Comparison of ENCODE assay signal across 8 cellular contexts in genomic region chr4:75630174-75630931, GRCh38. TPM values are rescaled to one million over a fixed set of nuclear protein-coding genes. Genes with fewer than 3 reads are reported as not detected.
DNase-seq lines count a peak whose midpoint lies in the region; ATAC-seq, FAIRE-seq and TF ChIP-seq lines count a peak whose summit lies in the region.

TSS of gene CDKL2 (minus strand) at chr4:75630528. CDS start at chr4:75625988, 4,540 bp downstream.

- no peak within 1 kb of the TSS for H3K23ac ChIP-seq in H1 (ENCODE audit: insufficient read length)
- peak within 1 kb of the TSS in 1 of 2 experiments; percentile 47 for H3K23ac ChIP-seq in mesenchymal stem cell (ENCODE audit: low read length in 2 of 2)

- no peak for TF ChIP-seq EP300 in H1 (IDR thresholded peaks at IDR 0.05; ENCODE audit: borderline replicate concordance in 1 of 2, low read depth in 2 of 2, low read length in 2 of 2)

- no peaks in the 10 kb centered on the region for H3K27me3 ChIP-seq in H1 (replicated peaks in 1 of 4; ENCODE audit: control insufficient read depth in 3 of 4, extremely low read depth in 1 of 4, insufficient read depth in 3 of 4, low read length in 3 of 4)
- no peaks in the 10 kb centered on the region for H3K27me3 ChIP-seq in mesenchymal stem cell (ENCODE audit: control insufficient read depth in 1 of 2, insufficient read depth in 1 of 2, low read length in 2 of 2)

- POLR2A ChIA-PET in H1 (lab: Charles Lee; ENCODE audit: partially characterized antibody) = interaction anchor here (1.2 to 1.8 kb wide), 2 partner anchors 11 to 94 kb away, joined by 3 to 6 read pairs; partner anchors contain the start of gene USO1

- H3K27ac ChIP-seq in H1 (ENCODE audit: low read depth, low read length) = no peak within 1 kb of the TSS
- no peak within 1 kb of the TSS for H3K27ac ChIP-seq in mesenchymal stem cell (ENCODE audit: low read length, poor library complexity, severe bottlenecking)

- H3K4me1 ChIP-seq in H1 (replicated peaks in 1 of 4; ENCODE audit: control insufficient read depth in 3 of 4, insufficient read depth in 4 of 4, low read length in 3 of 4) (peaks cover 0 to 6% (median 2%) of the 10 kb centered on the region in 4 experiments; a peak in 4 of 7 replicates), mesenchymal stem cell (ENCODE audit: control insufficient read depth, insufficient read depth, low read depth, low read length) (peaks cover 10% of the 10 kb centered on the region)

- peak within 1 kb of the TSS; percentile 78 to 84 (median 84) for H3K4me3 ChIP-seq in H1 (ENCODE audit: extremely low read depth in 1 of 4, insufficient read depth in 2 of 4, low read depth in 3 of 4, low read length in 4 of 4)
- H3K4me3 ChIP-seq in mesenchymal stem cell (ENCODE audit: insufficient read depth in 1 of 2, low read depth in 1 of 2, low read length in 2 of 2) = peak within 1 kb of the TSS; percentile 63 to 79

- H2AFZ ChIP-seq in H1 (ENCODE audit: low read length) (peak within 1 kb of the TSS; percentile 98), mesenchymal stem cell (ENCODE audit: low read depth, low read length) (peak within 1 kb of the TSS; percentile 87)

- peak within 1 kb of the TSS; percentile 57 for H4K91ac ChIP-seq in H1 (replicated peaks; ENCODE audit: insufficient read length, low read length)
- H4K91ac ChIP-seq in mesenchymal stem cell (ENCODE audit: low read length) = peak within 1 kb of the TSS; percentile 46

- CTCF ChIA-PET in H1 (lab: Charles Lee; ENCODE audit: partially characterized antibody) = no interaction called here

- H4K5ac ChIP-seq in H1 (ENCODE audit: insufficient read length, low read depth, low read length) = no peak within 1 kb of the TSS

- no peak for TF ChIP-seq RAD21 in H1 (IDR thresholded peaks at IDR 0.05 in 1 of 2, conservative IDR thresholded peaks at IDR 0.05 in 1 of 2; ENCODE audit: low read depth in 2 of 2, low read length in 2 of 2)

- H3K9ac ChIP-seq in H1 (replicated peaks in 1 of 4; ENCODE audit: extremely low read depth in 1 of 4, low read depth in 3 of 4, low read length in 3 of 4) (peak within 1 kb of the TSS in 3 of 4 experiments; percentile 35 to 67 (median 48); a peak in 5 of 7 replicates), mesenchymal stem cell (ENCODE audit: low read length) (peak within 1 kb of the TSS; percentile 74)

- peak within 1 kb of the TSS; percentile 3 for H3K56ac ChIP-seq in H1 (replicated peaks; ENCODE audit: insufficient read length, low read depth, low read length)

- H2BK15ac ChIP-seq in H1 (ENCODE audit: low read length) (peak within 1 kb of the TSS; percentile 81; the same call in 1 of the 2 replicates), mesenchymal stem cell (ENCODE audit: low read depth, poor library complexity, severe bottlenecking) (no peak within 1 kb of the TSS)

- no peaks in the 10 kb centered on the region for H3K36me3 ChIP-seq in H1 (ENCODE audit: control insufficient read depth in 2 of 4, insufficient read depth in 4 of 4, low read length in 3 of 4)
- no peaks in the 10 kb centered on the region for H3K36me3 ChIP-seq in mesenchymal stem cell (ENCODE audit: control insufficient read depth in 1 of 2, insufficient read depth in 2 of 2, low read depth in 1 of 2, low read length in 2 of 2)

- peak; percentile 82 for ATAC-seq in GM18508 (IDR thresholded peaks at IDR 0.05; ENCODE audit: insufficient read depth, unreplicated experiment)
- ATAC-seq in HG02943 (IDR thresholded peaks at IDR 0.05; ENCODE audit: low read depth, unreplicated experiment) = peak; percentile 99

- H3K14ac ChIP-seq in H1 (ENCODE audit: insufficient read length) (no peak within 1 kb of the TSS), mesenchymal stem cell (ENCODE audit: low read length in 2 of 2) (peak within 1 kb of the TSS in 1 of 2 experiments; percentile 39)

- FAIRE-seq in H1 (lab: Jason Lieb, UNC) = peak; percentile 39

- H3K4me2 ChIP-seq in H1 (ENCODE audit: insufficient read depth in 1 of 2, low read depth in 2 of 2, low read length in 2 of 2) (peak within 1 kb of the TSS; percentile 86 to 92), mesenchymal stem cell (ENCODE audit: low read length, poor library complexity, severe bottlenecking) (peak within 1 kb of the TSS; percentile 67)

- H3K18ac ChIP-seq in H1 (ENCODE audit: extremely low read depth, low read length) (peak within 1 kb of the TSS; percentile 63), mesenchymal stem cell (ENCODE audit: low read depth in 1 of 2, low read length in 2 of 2) (peak within 1 kb of the TSS; percentile 7 to 50)

- H3K4ac ChIP-seq in H1 (replicated peaks; ENCODE audit: insufficient read length, low read depth, low read length) (no peak within 1 kb of the TSS), mesenchymal stem cell (ENCODE audit: low read depth in 1 of 2, low read length in 2 of 2) (peak within 1 kb of the TSS in 1 of 2 experiments; percentile 54)

- H3K9me3 ChIP-seq in H1 (ENCODE audit: insufficient read depth in 2 of 2, low read depth in 1 of 2, low read length in 1 of 2) = no peaks in the 10 kb centered on the region
- no peaks in the 10 kb centered on the region for H3K9me3 ChIP-seq in mesenchymal stem cell (ENCODE audit: control insufficient read depth, low read length)

- H4K20me1 ChIP-seq in H1 (replicated peaks in 1 of 2; ENCODE audit: control insufficient read depth in 1 of 2, insufficient read depth in 2 of 2, low read length in 2 of 2) = no peaks in the 10 kb centered on the region

- peak in 1 of 2 experiments; percentile 49; a peak in 1 of 3 replicates for TF ChIP-seq POLR2A in H1 (IDR thresholded peaks at IDR 0.05; ENCODE audit: control extremely low read depth in 1 of 2, low read depth in 2 of 2, low read length in 2 of 2)

- peak within 1 kb of the TSS; percentile 72; the same call in 1 of the 2 replicates for H2BK20ac ChIP-seq in H1 (ENCODE audit: low read length)

- H2BK5ac ChIP-seq in H1 (ENCODE audit: low read depth, low read length) (peak within 1 kb of the TSS; percentile 79; the same call in 1 of the 2 replicates), mesenchymal stem cell (ENCODE audit: low read depth, low read length, poor library complexity, severe bottlenecking) (no peak within 1 kb of the TSS)

- WGBS in H1 (ENCODE audit: extremely low coverage in 1 of 2, insufficient coverage in 1 of 2, insufficient read length in 1 of 2, insufficient replicate concordance in 2 of 2, low coverage in 1 of 2, low lambda C conversion rate in 2 of 2, missing lambda C conversion rate in 1 of 2), 2 experiments = 4% methylated on average over 56 of the region's 57 CpGs; no CpG with 5 or more reads in 1 of the 2 experiments
- WGBS in mesenchymal stem cell = 2% methylated on average over 51 of the region's 57 CpGs

- no peaks in the 10 kb centered on the region for H3K79me1 ChIP-seq in H1 (ENCODE audit: low read depth, low read length)
- peaks cover 3% of the 10 kb centered on the region for H3K79me1 ChIP-seq in mesenchymal stem cell (replicated peaks; ENCODE audit: low read length, poor library complexity, severe bottlenecking)

- TF ChIP-seq CTCF in H1 (IDR thresholded peaks at IDR 0.05; ENCODE audit: control extremely low read depth in 1 of 3, insufficient read depth in 1 of 3, low read depth in 1 of 3, low read length in 3 of 3) = 0 out of 4 replicates have a peak, but pooled peaks of 1 of the 3 experiments have one; percentile 0

- H3K23me2 ChIP-seq in H1 (ENCODE audit: low read depth, low read length) = peaks cover 8% of the 10 kb centered on the region

- H2BK120ac ChIP-seq in H1 (replicated peaks; ENCODE audit: low read depth, low read length) (no peak within 1 kb of the TSS), mesenchymal stem cell (ENCODE audit: low read depth, low read length) (no peak within 1 kb of the TSS)

- DNase-seq in NCI-H226 (peak; percentile 69), H1 (ENCODE audit: low read depth in 1 of 2, low spot score in 2 of 2) (peak; percentile 62 to 93), mesenchymal stem cell (peak; percentile 78), HuH-7.5 (ENCODE audit: low spot score) (no peak)
- DNase-seq in activated CD8-positive, alpha-beta memory T cell treated with anti-CD3 and anti-CD28 coated beads for 48 hours (ENCODE audit: low read depth in 2 of 3, low spot score in 2 of 3) = peak; percentile 70 to 84 (median 75)
- peak; percentile 80 to 86 (median 83) for DNase-seq in stimulated activated CD4-positive, alpha-beta T cell treated with anti-CD3 and anti-CD28 coated beads, TNF-alpha, amount 100 ng/mL, for 48 hours (ENCODE audit: low read depth in 3 of 3)

- peak within 1 kb of the TSS; percentile 86; the same call in 1 of the 2 replicates for H2BK12ac ChIP-seq in H1 (ENCODE audit: low read depth, low read length)
- peak within 1 kb of the TSS in 1 of 2 experiments; percentile 8 for H2BK12ac ChIP-seq in mesenchymal stem cell (ENCODE audit: low read length in 2 of 2)

- H2AK5ac ChIP-seq in H1 (ENCODE audit: low read depth, low read length) (no peak within 1 kb of the TSS), mesenchymal stem cell (ENCODE audit: low read length, severe bottlenecking) (no peak within 1 kb of the TSS)

- H3K79me2 ChIP-seq in H1 (ENCODE audit: control insufficient read depth in 1 of 2, insufficient read depth in 2 of 2, low read length in 2 of 2) = no peaks in the 10 kb centered on the region

- H4K8ac ChIP-seq in H1 (ENCODE audit: extremely low read depth, insufficient read depth, low read length) = no peak within 1 kb of the TSS; the same call in 1 of the 2 replicates
- peak within 1 kb of the TSS; percentile 60 for H4K8ac ChIP-seq in mesenchymal stem cell (ENCODE audit: low read length)

TF ChIP-seq in H1, 55 proteins besides CTCF, POLR2A, EP300 and RAD21 (continues in another document):
- peak; percentile 65 for TF ChIP-seq TBP (IDR thresholded peaks at IDR 0.05; ENCODE audit: low read depth, low read length)
- TF ChIP-seq CREB1 (IDR thresholded peaks at IDR 0.05) = peak; percentile 36; the same call in 1 of the 2 replicates
- no peak for TF ChIP-seq CBX5 (IDR thresholded peaks at IDR 0.05; ENCODE audit: low read depth, low read length)

RNA-seq across cellular contexts. Expression of gene CDKL2, which starts in this region (rescaled TPM):
- total RNA-seq in H1 (2021; fragmentation: NEBNext Ultra II Directional; extraction: Animal tissue kit (Norgen Biotek cat#: 25700)) = 1.4 and 2.1 TPM in 2 replicates
- polyA plus RNA-seq in H1 (2011; rRNA removed) = 1.2 and 1.4 TPM in 2 replicates
- 1.4 TPM for polyA plus RNA-seq in H1 (2011; cell fraction: cytosol; rRNA removed)
- polyA plus RNA-seq in H1 (2011; cell fraction: nucleus; rRNA removed) = 1.1 TPM
- 0.93 to 1.3 TPM (median 0.99 TPM) in 4 replicates for polyA plus RNA-seq in H1 (2012, experiment 1 of 2)
- 0.09 TPM for polyA plus RNA-seq in H1 (2012, experiment 2 of 2)
- polyA plus RNA-seq in H1 (2013, experiment 1 of 2) = 1.7 TPM
- polyA plus RNA-seq in H1 (2013, experiment 2 of 2) = 1.0 TPM
- 4.1 and 5.2 TPM in 2 replicates for polyA minus RNA-seq in H1 (2011; rRNA and poly(A)+ RNA removed)
- polyA minus RNA-seq in H1 (2011; cell fraction: cytosol; rRNA and poly(A)+ RNA removed) = 5.4 TPM
- polyA minus RNA-seq in H1 (2011; cell fraction: nucleus; rRNA and poly(A)+ RNA removed) = 4.7 TPM
- 1.6 TPM for polyA plus RNA-seq in mesenchymal stem cell (2013, experiment 1 of 2)
- polyA plus RNA-seq in mesenchymal stem cell (2013, experiment 2 of 2) = 1.5 TPM
